ENCODE assay signal across 8 cellular contexts in genomic region chr6:41787219-41787917, GRCh38. TPM values are rescaled to one million over a fixed set of nuclear protein-coding genes. Genes with fewer than 3 reads are reported as not detected.
DNase-seq lines count a peak whose midpoint lies in the region; ATAC-seq and TF ChIP-seq lines count a peak whose summit lies in the region.

TOMM6 (plus strand) TSS chr6:41787694; CDS start chr6:41787698, 4 bp downstream.

- peaks cover 21% of the 10 kb centered on the region for H3K36me3 Mint-ChIP-seq in HFFc6 (ENCODE audit: low read depth)
- peaks cover 25% of the 10 kb centered on the region for H3K36me3 Mint-ChIP-seq in activated naive CD4-positive, alpha-beta T cell treated with anti-CD3 and anti-CD28 coated beads, Interleukin-2, amount 10 ng/mL, durations not matched to agents 7 days and 5 days

- no peaks in the 10 kb centered on the region for H3K9me3 Mint-ChIP-seq in HFFc6
- H3K9me3 Mint-ChIP-seq in activated naive CD4-positive, alpha-beta T cell treated with anti-CD3 and anti-CD28 coated beads, Interleukin-2, amount 10 ng/mL, durations not matched to agents 7 days and 5 days = no peaks in the 10 kb centered on the region

- no peaks in the 10 kb centered on the region for H3K36me3 ChIP-seq in testis (ENCODE audit: low read depth, missing control alignments)

- CTCF ChIA-PET in activated naive CD4-positive, alpha-beta T cell treated with anti-CD3 and anti-CD28 coated beads, Interleukin-2, amount 10 ng/mL, durations not matched to agents 7 days and 5 days (lab: Charles Lee) = interaction anchor here (0.7 to 6.7 kb wide), 17 partner anchors 9 to 430 kb away, joined by 3 to 97 read pairs (median 4); partner anchors contain the start of genes BYSL, MED20, MRPS10 and TAF8

- peak within 1 kb of the TSS; percentile 99 for H3K4me3 Mint-ChIP-seq in HFFc6
- peak within 1 kb of the TSS; percentile 96 for H3K4me3 Mint-ChIP-seq in activated naive CD4-positive, alpha-beta T cell treated with anti-CD3 and anti-CD28 coated beads, Interleukin-2, amount 10 ng/mL, durations not matched to agents 7 days and 5 days

- peak within 1 kb of the TSS; percentile 96 for H3K27ac Mint-ChIP-seq in HFFc6
- H3K27ac Mint-ChIP-seq in activated naive CD4-positive, alpha-beta T cell treated with anti-CD3 and anti-CD28 coated beads, Interleukin-2, amount 10 ng/mL, durations not matched to agents 7 days and 5 days = peak within 1 kb of the TSS; percentile 97

- H3K27ac ChIP-seq in testis = peak within 1 kb of the TSS; percentile 57 to 94

- no peaks in the 10 kb centered on the region for H3K27me3 ChIP-seq in testis

- H3K9me3 ChIP-seq in testis = no peaks in the 10 kb centered on the region

- DNase-seq in HFFc6 (peak; percentile 92), NAMALWA (ENCODE audit: low spot score) (peak; percentile 95), SK-N-DZ (ENCODE audit: low spot score) (peak; percentile 90), germinal center (ENCODE audit: low spot score) (peak; percentile 92), omental fat pad (ENCODE audit: low spot score) (peak; percentile 85), testis (peak; percentile 97)
- peak; percentile 97 for DNase-seq in activated naive CD4-positive, alpha-beta T cell treated with anti-CD3 and anti-CD28 coated beads, Interleukin-2, amount 10 ng/mL, durations not matched to agents 7 days and 5 days

- WGBS in testis, 2 donors = 1% methylated on average over 25 to 55 of the region's 55 CpGs

- peak; percentile 44 for TF ChIP-seq POLR2A in testis (IDR thresholded peaks at IDR 0.05)

- intact Hi-C loops in testis (cut with DNase I; ENCODE audit: low total_unique reads) = loop anchor here (5.0 kb wide), 2 partner anchors 135 to 260 kb away; partner anchors contain the start of genes BYSL and MED20

- ATAC-seq in omental fat pad (ENCODE audit: low FRiP score) = peak; percentile 86

- H3K4me1 ChIP-seq in testis = peaks cover 8% of the 10 kb centered on the region

- TF ChIP-seq CTCF in HFFc6 (IDR thresholded peaks at IDR 0.05) (peak; percentile 98), omental fat pad (IDR thresholded peaks at IDR 0.05) (peak in 2 of 3 donors; percentile 34 to 95), testis (IDR thresholded peaks at IDR 0.05) (peak; percentile 83 to 97 (median 95))

- H3K4me3 ChIP-seq in GM08714 (ENCODE audit: low read length) (peak within 1 kb of the TSS; percentile 98), testis (peak within 1 kb of the TSS; percentile 90 to 96)

- peaks cover 6% of the 10 kb centered on the region for H3K27me3 Mint-ChIP-seq in HFFc6 (ENCODE audit: insufficient read depth)
- peaks cover 39% of the 10 kb centered on the region for H3K27me3 Mint-ChIP-seq in activated naive CD4-positive, alpha-beta T cell treated with anti-CD3 and anti-CD28 coated beads, Interleukin-2, amount 10 ng/mL, durations not matched to agents 7 days and 5 days

- H3K4me1 Mint-ChIP-seq in HFFc6 (ENCODE audit: low read depth) = peaks cover 20% of the 10 kb centered on the region
- H3K4me1 Mint-ChIP-seq in activated naive CD4-positive, alpha-beta T cell treated with anti-CD3 and anti-CD28 coated beads, Interleukin-2, amount 10 ng/mL, durations not matched to agents 7 days and 5 days = peaks cover 17% of the 10 kb centered on the region

RNA-seq across cellular contexts. Expression of gene TOMM6, which starts in this region (rescaled TPM):
- total RNA-seq in HFFc6 (2021; fragmentation: NEBNext Ultra II Directional; extraction: Animal tissue kit (Norgen Biotek cat#: 25700)) = 100 to 1,000 TPM; 216 to 234 (median 228) TPM
- polyA plus RNA-seq in SK-N-DZ (2014; cell fraction: cytosol; rRNA removed) = 262 and 269 TPM in 2 replicates
- polyA plus RNA-seq in SK-N-DZ (2014; cell fraction: nucleus; rRNA removed) = 116 and 149 TPM in 2 replicates
- total RNA-seq in omental fat pad (100 to 1,000 TPM in 3 of 4 donors, 10 to 100 TPM in 1; 76.9 to 146 (median 118) TPM), testis (100 to 1,000 TPM; 168 to 172 TPM)
- polyA plus RNA-seq in testis (ENCODE audit: insufficient read depth, low read depth, low replicate concordance) = 233 TPM

Comparison
In these comparisons a context has a peak if more than half of its experiments do, and no peak if none do; other contexts are left out.
1. Peak in every context shown above with its lines: DNase-seq, ATAC-seq, H3K4me3 ChIP-seq and H3K27ac ChIP-seq.